Comparison of ENCODE assay signal across 8 cellular contexts in the genomic region with DNA sequence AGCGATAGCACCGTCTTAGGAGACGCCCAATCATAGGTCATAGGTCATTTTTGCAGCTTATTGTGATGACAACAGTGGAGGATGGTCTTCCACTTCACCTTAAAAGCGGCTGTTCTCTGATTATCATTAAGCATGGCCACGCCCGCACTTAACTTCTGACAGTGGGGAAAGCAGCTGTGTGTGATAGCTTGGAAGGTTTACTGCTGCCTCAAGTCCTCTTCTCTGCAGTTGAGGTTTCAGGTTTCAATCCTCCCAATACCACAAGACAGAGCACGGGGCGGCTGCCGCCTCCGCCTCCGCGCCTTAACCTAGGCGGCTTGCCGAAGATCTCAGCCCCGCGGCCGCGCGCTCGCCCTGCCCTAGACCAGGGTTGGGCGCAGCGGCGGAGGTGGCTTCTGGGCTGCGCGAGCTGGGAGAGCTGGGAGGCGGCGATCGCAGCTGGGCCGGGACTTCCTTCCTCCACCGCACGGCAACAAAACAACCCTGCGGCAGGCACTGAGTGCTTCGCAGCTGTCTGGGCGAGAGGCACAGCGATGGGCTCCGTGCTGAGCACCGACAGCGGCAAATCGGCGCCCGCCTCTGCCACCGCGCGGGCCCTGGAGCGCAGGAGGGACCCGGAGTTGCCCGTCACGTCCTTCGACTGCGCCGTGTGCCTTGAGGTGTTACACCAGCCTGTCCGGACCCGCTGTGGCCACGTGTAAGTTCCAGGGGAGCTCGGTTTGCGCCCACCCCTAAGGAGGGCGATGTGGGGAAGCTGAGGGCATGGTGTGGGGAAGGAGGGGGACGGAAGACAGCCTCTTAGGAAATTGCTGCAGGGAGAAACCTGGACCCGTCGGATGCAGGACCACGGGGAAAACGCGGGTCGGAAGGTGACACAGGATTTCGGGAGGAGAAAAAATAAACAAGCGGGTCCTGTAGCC. TPM values are rescaled to one million over a fixed set of nuclear protein-coding genes. Genes with fewer than 3 reads are reported as not detected.
DNase-seq lines count a peak whose midpoint lies in the region; ATAC-seq lines count a peak whose summit lies in the region.

A gene (plus strand): TSS at position 495 of the 920 bp plus-strand sequence. CDS start 39 bp downstream, at position 534.

- POLR2A ChIA-PET in activated CD4-positive, alpha-beta memory T cell treated with anti-CD3 and anti-CD28 coated beads, Interleukin-2, amount 10 ng/mL, durations not matched to agents 7 days and 5 days (lab: Charles Lee) = interaction anchor here (0.6 to 6.2 kb wide), 34 partner anchors 8 to 121 kb away, joined by 3 to 182 read pairs (median 7); a partner anchor contains a TSS

- DNase-seq in C1 segment of cervical spinal cord (lab: John Stamatoyannopoulos, UW) (peak in 11 of 14 donors; percentile 24 to 83 (median 65)), NCI-H82 (lab: John Stamatoyannopoulos, UW) (peak; percentile 88), lung microvascular endothelial cell (ENCODE audit: low read depth in 2 of 2) (peak; percentile 74 to 76)
- peak; percentile 94 for DNase-seq in activated CD4-positive, alpha-beta memory T cell treated with anti-CD3 and anti-CD28 coated beads, Interleukin-2, amount 10 ng/mL, durations not matched to agents 7 days and 5 days
- peak; percentile 79 for DNase-seq in effector CD4-positive, alpha-beta T cell
- DNase-seq in stimulated activated CD4-positive, alpha-beta T cell treated with anti-CD3 and anti-CD28 coated beads, TNF-alpha, amount 100 ng/mL, for 4 hours (ENCODE audit: low read depth in 3 of 3) = peak; percentile 69 to 78 (median 75)

- H3K9me3 Mint-ChIP-seq in activated CD4-positive, alpha-beta memory T cell treated with anti-CD3 and anti-CD28 coated beads, Interleukin-2, amount 10 ng/mL, durations not matched to agents 7 days and 5 days = no peaks in the 10 kb centered on the region

- H3K4me1 Mint-ChIP-seq in activated CD4-positive, alpha-beta memory T cell treated with anti-CD3 and anti-CD28 coated beads, Interleukin-2, amount 10 ng/mL, durations not matched to agents 7 days and 5 days = peaks cover 53% of the 10 kb centered on the region

- CTCF ChIA-PET in activated CD4-positive, alpha-beta memory T cell treated with anti-CD3 and anti-CD28 coated beads, Interleukin-2, amount 10 ng/mL, durations not matched to agents 7 days and 5 days (lab: Charles Lee) = interaction anchor here (0.7 to 6.7 kb wide), 22 partner anchors 8 to 139 kb away, joined by 3 to 64 read pairs (median 6); a partner anchor contains a TSS

- ATAC-seq in GM19328 (IDR thresholded peaks at IDR 0.05; ENCODE audit: unreplicated experiment) (peak; percentile 96), HG03460 (IDR thresholded peaks at IDR 0.05; ENCODE audit: unreplicated experiment) (peak; percentile 76)

- peak within 1 kb of the TSS; percentile 99 for H3K27ac Mint-ChIP-seq in activated CD4-positive, alpha-beta memory T cell treated with anti-CD3 and anti-CD28 coated beads, Interleukin-2, amount 10 ng/mL, durations not matched to agents 7 days and 5 days

- H3K4me3 Mint-ChIP-seq in activated CD4-positive, alpha-beta memory T cell treated with anti-CD3 and anti-CD28 coated beads, Interleukin-2, amount 10 ng/mL, durations not matched to agents 7 days and 5 days = peak within 1 kb of the TSS; percentile 90

- peaks cover 33% of the 10 kb centered on the region for H3K36me3 Mint-ChIP-seq in activated CD4-positive, alpha-beta memory T cell treated with anti-CD3 and anti-CD28 coated beads, Interleukin-2, amount 10 ng/mL, durations not matched to agents 7 days and 5 days (ENCODE audit: low read depth)

- no peaks in the 10 kb centered on the region for H3K27me3 Mint-ChIP-seq in activated CD4-positive, alpha-beta memory T cell treated with anti-CD3 and anti-CD28 coated beads, Interleukin-2, amount 10 ng/mL, durations not matched to agents 7 days and 5 days

RNA-seq across cellular contexts. Expression of the gene that starts here (rescaled TPM):
- 10 to 100 TPM; 43.8 to 48.4 TPM for total RNA-seq in activated CD4-positive, alpha-beta memory T cell treated with anti-CD3 and anti-CD28 coated beads, Interleukin-2, amount 10 ng/mL, durations not matched to agents 7 days and 5 days
- 1.7 and 2.8 TPM in 2 replicates for total RNA-seq in lung microvascular endothelial cell

Comparison
In these comparisons a context has a peak if more than half of its experiments do, and no peak if none do; other contexts are left out.
1. Peak in every context shown above with its lines: DNase-seq and ATAC-seq.
2. RNA of the gene that starts here (total RNA-seq): 43.8 to 48.4 TPM in activated CD4-positive, alpha-beta memory T cell treated with anti-CD3 and anti-CD28 coated beads, Interleukin-2, amount 10 ng/mL, durations not matched to agents 7 days and 5 days; 1.7 to 2.8 TPM in lung microvascular endothelial cell; every median in the first group is over 10 times any median in the second.